Comparison of ENCODE assay signal across 25 cellular contexts in genomic region chr22:28922540-28923244, GRCh38. TPM values are rescaled to one million over a fixed set of nuclear protein-coding genes. Genes with fewer than 3 reads are reported as not detected.
DNase-seq lines count a peak whose midpoint lies in the region; ATAC-seq and TF ChIP-seq lines count a peak whose summit lies in the region.
"Had no signal": no experiment of that assay in that cellular context is flagged by ENCODE, and none has a peak within 500 bp of the region (broad histone marks: within the 10 kb centered on the region; RNA-seq: fewer than 3 reads in every experiment).

No MANE protein-coding gene starts in this region.

- DNase-seq in caudate nucleus (lab: John Stamatoyannopoulos, UW) (peak in 1 of 61 donors; percentile 19), neural crest cell (ENCODE audit: low read depth, low spot score) (no peak), upper lobe of left lung (no peak)
- DNase-seq in activated effector memory CD4-positive, alpha-beta T cell treated with Interleukin-2 at 50 U/mL for 16 hours, result no peak
- no peak for DNase-seq in NK-92 treated with Interleukin-12 subunit alpha and Interleukin-12 subunit beta, amount 100 ng/mL, for 24 hours (lab: John Stamatoyannopoulos, UW)
- DNase-seq: activated B cell treated with CpG ODN at 0.5 μM for 24 hours; activated CD4-positive, alpha-beta T cell treated with anti-CD3 and anti-CD28 coated beads, Interleukin-2, amount 50 U/mL, for 4 hours; activated CD8-positive, alpha-beta memory T cell treated with anti-CD3 and anti-CD28 coated beads, Interleukin-2, amount 50 U/mL, for 4 hours; activated naive CD8-positive, alpha-beta T cell treated with anti-CD3 and anti-CD28 coated beads, Interleukin-2, amount 50 U/mL, for 24 hours; DND-41; GOT3; heart left ventricle; naive B cell; NCI-H2081 treated with DMSO at 0.1 percent for 48 hours; NCI-H510A treated with DMSO at 0.1 percent for 48 hours; ovary; stimulated activated CD4-positive, alpha-beta T cell treated with anti-CD3 and anti-CD28 coated beads, Interleukin-15, amount 100 ng/mL, for 24 hours; stimulated activated CD8-positive, alpha-beta memory T cell treated with anti-CD3 and anti-CD28 coated beads, Interleukin-4, amount 100 ng/mL, for 48 hours had no signal

- H3K27ac ChIP-seq in HEK293 (ENCODE audit: extremely low read depth, low read depth, low read length), result no peak overlapping the region
- peak overlapping the region; percentile 42 for H3K27ac ChIP-seq in caudate nucleus (ENCODE audit: low read depth, low read length)
- H3K27ac ChIP-seq in upper lobe of left lung, result peak overlapping the region in 3 of 4 donors; percentile 12 to 46 (median 18)
- H3K27ac ChIP-seq: heart left ventricle had no signal

- H3K36me3 Mint-ChIP-seq in neural crest cell (ENCODE audit: low read depth), result no peaks in the 10 kb centered on the region
- H3K36me3 Mint-ChIP-seq: memory B cell, naive B cell had no signal

- no peaks in the 10 kb centered on the region for H3K9me3 Mint-ChIP-seq in neural crest cell
- H3K9me3 Mint-ChIP-seq: activated B cell treated with CpG ODN at 0.5 μM for 24 hours; activated naive CD8-positive, alpha-beta T cell treated with anti-CD3 and anti-CD28 coated beads, Interleukin-2, amount 50 U/mL, for 24 hours; activated T-helper 2 cell treated with anti-CD3 and anti-CD28 coated beads, Interferon-gamma antibody, Interleukin-2, Interleukin-4, amounts not matched to agents 10 μg/mL and 5 μg/mL and 100 μg/mL, durations not matched to agents 14 hours and 24 hours and 36 hours; dendritic cell treated with granulocyte-macrophage colony-stimulating factor and Interleukin-4, amounts not matched to agents 40 ng/mL and 50 ng/mL, for 4 days; memory B cell had no signal

- ATAC-seq in upper lobe of left lung (ENCODE audit: low FRiP score in 2 of 2) (no peak), GM18502 (IDR thresholded peaks at IDR 0.05; ENCODE audit: poor library complexity, unreplicated experiment) (no peak)
- ATAC-seq: activated naive CD8-positive, alpha-beta T cell treated with anti-CD3 and anti-CD28 coated beads, Interleukin-2, amount 50 U/mL, for 24 hours; heart left ventricle; sciatic nerve had no signal

- CTCF ChIA-PET in HEK293 (lab: Yijun Ruan, JAX), result interaction anchor here (0.8 to 1.7 kb wide), 5 partner anchors 8 to 108 kb away, joined by 3 to 4 read pairs (median 4); no protein-coding TSS in a partner anchor

- H3K9me3 ChIP-seq in HEK293 (ENCODE audit: control insufficient read depth, insufficient read depth, low read depth, low read length), result no peaks in the 10 kb centered on the region
- H3K9me3 ChIP-seq in upper lobe of left lung, result no peaks in the 10 kb centered on the region
- H3K9me3 ChIP-seq: breast epithelium, heart left ventricle, ovary had no signal

- 61 to 66% methylated on average over 8 of the region's 8 CpGs for WGBS in upper lobe of left lung, 2 donors

- TF ChIP-seq CTCF in HEK293 (tag by site-specific recombination; IDR thresholded peaks at IDR 0.05) (no peak), neural crest cell (conservative IDR thresholded peaks at IDR 0.05) (no peak), upper lobe of left lung (IDR thresholded peaks at IDR 0.05) (no peak)

- H3K27me3 ChIP-seq in upper lobe of left lung, result no peaks in the 10 kb centered on the region
- H3K27me3 ChIP-seq: breast epithelium, heart left ventricle, ovary had no signal

- no peak for TF ChIP-seq POLR2A in upper lobe of left lung (IDR thresholded peaks at IDR 0.05)

- H3K36me3 ChIP-seq in HEK293 (ENCODE audit: control insufficient read depth in 2 of 2, insufficient read depth in 1 of 2, low read length in 2 of 2), result no peaks in the 10 kb centered on the region
- no peaks in the 10 kb centered on the region for H3K36me3 ChIP-seq in upper lobe of left lung
- H3K36me3 ChIP-seq: breast epithelium, heart left ventricle, ovary had no signal

- H3K4me1 ChIP-seq in HEK293 (ENCODE audit: control insufficient read depth, insufficient read depth, low read length), result peaks cover 23% of the 10 kb centered on the region
- H3K4me1 ChIP-seq in upper lobe of left lung, result peaks cover 13 to 54% (median 29%) of the 10 kb centered on the region in 4 donors

- no peak overlapping the region for H3K27ac Mint-ChIP-seq in neural crest cell (ENCODE audit: unreplicated experiment)
- H3K27ac Mint-ChIP-seq: activated B cell treated with CpG ODN at 0.5 μM for 24 hours; activated naive CD8-positive, alpha-beta T cell treated with anti-CD3 and anti-CD28 coated beads, Interleukin-2, amount 50 U/mL, for 24 hours; activated T-helper 2 cell treated with anti-CD3 and anti-CD28 coated beads, Interferon-gamma antibody, Interleukin-2, Interleukin-4, amounts not matched to agents 10 μg/mL and 5 μg/mL and 100 μg/mL, durations not matched to agents 14 hours and 24 hours and 36 hours; dendritic cell treated with granulocyte-macrophage colony-stimulating factor and Interleukin-4, amounts not matched to agents 40 ng/mL and 50 ng/mL, for 4 days; memory B cell; naive B cell had no signal

- POLR2A ChIA-PET in HEK293 (lab: Yijun Ruan, JAX), result no interaction called here

- TF ChIP-seq EP300 in upper lobe of left lung (IDR thresholded peaks at IDR 0.05), result no peak

- H3K4me3 ChIP-seq in HEK293 (ENCODE audit: low read depth, low read length), result no peak overlapping the region
- no peak overlapping the region for H3K4me3 ChIP-seq in upper lobe of left lung
- H3K4me3 ChIP-seq: breast epithelium, heart left ventricle, ovary had no signal

- H3K4me1 Mint-ChIP-seq in neural crest cell, result peaks cover 76% of the 10 kb centered on the region
- H3K4me1 Mint-ChIP-seq: activated B cell treated with CpG ODN at 0.5 μM for 24 hours had no signal

- peak overlapping the region; percentile 50 for H3K4me3 Mint-ChIP-seq in neural crest cell
- H3K4me3 Mint-ChIP-seq: activated B cell treated with CpG ODN at 0.5 μM for 24 hours; activated naive CD8-positive, alpha-beta T cell treated with anti-CD3 and anti-CD28 coated beads, Interleukin-2, amount 50 U/mL, for 24 hours; dendritic cell treated with granulocyte-macrophage colony-stimulating factor and Interleukin-4, amounts not matched to agents 40 ng/mL and 50 ng/mL, for 4 days; memory B cell; naive B cell had no signal

- no peaks in the 10 kb centered on the region for H3K27me3 Mint-ChIP-seq in neural crest cell (ENCODE audit: low read depth)

TF ChIP-seq in HEK293, 187 proteins besides CTCF, POLR2A, EP300 and RAD21:
- TF ChIP-seq ZBTB44 (tag by site-specific recombination; IDR thresholded peaks at IDR 0.05), result no peak
- TF ChIP-seq ZSCAN5A (tag by site-specific recombination; IDR thresholded peaks at IDR 0.05), result no peak
- TF ChIP-seq SCRT2 (tag by site-specific recombination; IDR thresholded peaks at IDR 0.05), result peak; percentile 92
- TF ChIP-seq ZNF600 (tag by site-specific recombination; IDR thresholded peaks at IDR 0.05), result peak; percentile 48; the same call in 1 of the 2 replicates

RNA-seq across cellular contexts. Expression of gene ZNRF3, which starts 39.3 kb away (rescaled TPM):
- 18.5 and 18.9 TPM in 2 replicates for total RNA-seq in neural crest cell
- total RNA-seq in upper lobe of left lung, result 10 to 100 TPM; 11.4 to 16.9 (median 14.4) TPM
